8 cellular contexts compared by ENCODE assay signal in the genomic region with DNA sequence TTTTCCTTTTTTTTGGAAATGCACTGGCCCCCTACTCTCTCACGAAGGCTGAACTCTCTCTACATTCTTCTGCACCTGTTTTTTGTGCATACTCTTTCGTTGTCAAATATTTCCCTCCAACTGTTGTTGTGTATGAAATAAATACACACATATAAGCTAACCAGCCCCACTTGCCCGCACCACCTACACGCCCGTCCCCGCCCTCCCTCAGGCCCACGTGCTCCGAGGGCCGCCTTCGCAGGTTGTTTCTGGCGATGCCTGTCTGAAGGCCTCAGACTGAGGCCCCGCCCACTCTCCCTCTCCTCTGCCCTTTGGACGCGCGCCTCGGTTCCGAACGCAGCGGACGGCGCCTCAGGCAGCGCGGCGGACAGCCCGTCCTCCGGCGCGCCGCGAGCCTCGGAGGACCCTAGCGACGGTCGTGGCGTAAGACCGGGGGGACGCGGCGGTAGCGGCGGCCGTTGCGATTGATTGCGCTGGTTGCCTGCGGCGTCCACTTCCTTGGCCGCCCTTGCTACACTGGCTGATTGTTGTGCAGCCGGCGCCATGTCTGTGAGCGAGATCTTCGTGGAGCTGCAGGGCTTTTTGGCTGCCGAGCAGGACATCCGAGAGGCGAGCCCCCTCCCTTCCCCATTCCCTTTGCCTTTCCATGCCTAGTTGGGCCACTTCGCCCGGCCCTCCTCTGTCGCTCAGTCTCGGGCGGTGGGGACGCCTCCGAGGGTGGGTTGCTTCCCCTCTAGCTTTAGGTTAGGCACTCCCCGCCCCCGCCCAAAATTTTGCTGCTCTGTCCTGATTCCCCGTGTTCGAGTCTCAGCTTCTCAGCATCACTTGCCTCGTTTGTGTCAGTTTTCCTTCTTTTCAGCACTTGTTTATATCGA. TPM values are rescaled to one million over a fixed set of nuclear protein-coding genes. Genes with fewer than 3 reads are reported as not detected.
DNase-seq lines count a peak whose midpoint lies in the region; ATAC-seq and TF ChIP-seq lines count a peak whose summit lies in the region.

A gene (plus strand): TSS at position 415 of the 875 bp plus-strand sequence. CDS start 129 bp downstream, at position 544.

- no peaks in the 10 kb centered on the region for H3K27me3 ChIP-seq in spleen (replicated peaks in 1 of 7)

- peak within 1 kb of the TSS; percentile 77 to 100 (median 98) for H3K4me3 ChIP-seq in spleen

- peak; percentile 98 for DNase-seq in AG20443 (ENCODE audit: low spot score)
- DNase-seq in NCI-H446 (lab: John Stamatoyannopoulos, UW): peak; percentile 94 to 98
- DNase-seq in activated CD4-positive, CD25-positive, alpha-beta regulatory T cell treated with anti-CD3 and anti-CD28 coated beads, Interleukin-2, amount 50 U/mL, for 16 hours (ENCODE audit: low read depth, low spot score): peak; percentile 96
- DNase-seq in central memory CD4-positive, alpha-beta T cell: peak; percentile 96
- peak; percentile 97 for DNase-seq in inferior parietal cortex (ENCODE audit: extremely low spot score)
- peak; percentile 100 for DNase-seq in spleen

- TF ChIP-seq POLR2A in spleen (IDR thresholded peaks at IDR 0.05): peak; percentile 42 to 96 (median 49)

- intact Hi-C loops in spleen (cut with DNase I; ENCODE audit: low total_unique reads): no loop called here

- ATAC-seq in GM19043 (IDR thresholded peaks at IDR 0.05; ENCODE audit: low read depth, unreplicated experiment) (peak; percentile 100), HG03354 (IDR thresholded peaks at IDR 0.05; ENCODE audit: poor library complexity, severe bottlenecking, unreplicated experiment) (peak; percentile 100)

- peak within 1 kb of the TSS; percentile 65 to 90 (median 83) for H3K27ac ChIP-seq in spleen

- H3K9me3 ChIP-seq in spleen: no peaks in the 10 kb centered on the region

- H3K4me1 ChIP-seq in spleen: peaks cover 24 to 59% (median 39%) of the 10 kb centered on the region in 6 donors

- 0 to 1% (median 0%) methylated on average over 56 to 67 of the region's 67 CpGs for WGBS in spleen, 5 donors

- H3K36me3 ChIP-seq in spleen: peaks cover 0 to 34% (median 23%) of the 10 kb centered on the region in 6 donors

- peak in 3 of 11 experiments; percentile 26 to 39 (median 29) for TF ChIP-seq CTCF in spleen (IDR thresholded peaks at IDR 0.05 in 8 of 11, conservative IDR thresholded peaks at IDR 0.05 in 3 of 11)

RNA-seq across cellular contexts. Expression of the gene that starts here (rescaled TPM):
- 10 to 100 TPM; 33.6 to 48.3 (median 44.3) TPM for total RNA-seq in spleen
- polyA plus RNA-seq in spleen: 10 to 100 TPM; 18.2 to 30.9 (median 25.9) TPM

Comparison
In these comparisons a context has a peak if more than half of its experiments do, and no peak if none do; other contexts are left out.
1. Peak in every context shown above with its lines: DNase-seq, ATAC-seq, H3K4me3 ChIP-seq and H3K27ac ChIP-seq.